Comparison of ENCODE assay signal across 7 cellular contexts in the genomic region with DNA sequence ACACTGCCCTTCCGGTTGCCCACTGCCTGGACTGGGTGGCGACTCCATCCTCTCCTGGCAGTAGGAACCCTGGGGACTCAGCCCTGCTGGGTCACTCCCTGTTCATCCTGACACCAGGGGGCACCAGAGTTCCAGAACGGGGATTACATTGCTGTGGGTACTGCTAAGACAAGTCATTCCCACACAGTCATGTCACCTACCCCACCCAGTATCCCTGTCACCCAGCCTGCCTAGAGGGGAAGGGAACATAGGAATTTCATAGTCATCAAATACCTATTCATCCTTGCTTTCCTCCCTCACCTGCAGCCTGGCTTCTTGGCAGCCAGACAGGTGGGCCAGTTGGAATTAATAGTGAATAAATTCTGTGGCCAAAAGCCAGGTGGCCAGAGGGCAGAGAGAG. TPM values are rescaled to one million over a fixed set of nuclear protein-coding genes. Genes with fewer than 3 reads are reported as not detected.
DNase-seq lines count a peak whose midpoint lies in the region; ATAC-seq, FAIRE-seq and TF ChIP-seq lines count a peak whose summit lies in the region.

No MANE protein-coding gene starts in this region.

- H3K9me2 ChIP-seq in hepatocyte (replicated peaks; ENCODE audit: insufficient read depth): no peaks in the 10 kb centered on the region

- H3K9me3 ChIP-seq in astrocyte (ENCODE audit: insufficient read depth, low read depth, low read length): no peaks in the 10 kb centered on the region
- no peaks in the 10 kb centered on the region for H3K9me3 ChIP-seq in hepatocyte (ENCODE audit: low read depth)

- H3K27ac ChIP-seq in astrocyte (ENCODE audit: low read depth, low read length): no peak overlapping the region
- no peak overlapping the region for H3K27ac ChIP-seq in hepatocyte

- H3K9me3 Mint-ChIP-seq in astrocyte (ENCODE audit: unreplicated experiment): no peaks in the 10 kb centered on the region

- H3K27me3 ChIP-seq in astrocyte (ENCODE audit: insufficient read depth, low read length) (no peaks in the 10 kb centered on the region), hepatocyte (no peaks in the 10 kb centered on the region)

- H3K79me2 ChIP-seq in astrocyte (ENCODE audit: insufficient read depth, low read length): no peaks in the 10 kb centered on the region
- no peaks in the 10 kb centered on the region for H3K79me2 ChIP-seq in hepatocyte

- FAIRE-seq in astrocyte (lab: Jason Lieb, UNC): peak; percentile 66

- H3K36me3 ChIP-seq in astrocyte (ENCODE audit: insufficient read depth, low read length): peaks cover 24% of the 10 kb centered on the region
- no peaks in the 10 kb centered on the region for H3K36me3 ChIP-seq in hepatocyte (replicated peaks; ENCODE audit: insufficient read depth, low read depth)

- no peak overlapping the region for H2AFZ ChIP-seq in astrocyte (ENCODE audit: low read depth, low read length)
- no peak overlapping the region for H2AFZ ChIP-seq in hepatocyte

- H4K20me1 ChIP-seq in astrocyte (ENCODE audit: insufficient read depth, low read length): peaks cover 4% of the 10 kb centered on the region
- H4K20me1 ChIP-seq in hepatocyte (ENCODE audit: insufficient read depth, poor library complexity, severe bottlenecking): no peaks in the 10 kb centered on the region

- H3K4me3 ChIP-seq in GM12865 (ENCODE audit: low read depth, low read length) (no peak overlapping the region), astrocyte (ENCODE audit: insufficient read depth, low read depth, low read length) (no peak overlapping the region), hepatocyte (no peak overlapping the region)

- 43% methylated on average over 3 of the region's 3 CpGs for WGBS in hepatocyte (ENCODE audit: low lambda C conversion rate, missing lambda C conversion rate)

- ATAC-seq in HG03565 (IDR thresholded peaks at IDR 0.05; ENCODE audit: unreplicated experiment): no peak

- no peak overlapping the region for H3K9ac ChIP-seq in astrocyte (ENCODE audit: low read length)

- DNase-seq in GM12865 (ENCODE audit: low read depth): peak; percentile 81
- DNase-seq in NCI-H1092 treated with DMSO at 0.1 percent for 48 hours (lab: John Stamatoyannopoulos, UW): peak; percentile 50
- DNase-seq in T1000 (lab: John Stamatoyannopoulos, UW): peak; percentile 83
- DNase-seq in astrocyte (ENCODE audit: low read depth): peak; percentile 60
- DNase-seq in hepatocyte (ENCODE audit: low spot score): peak; percentile 89
- DNase-seq in smooth muscle cell of the brain vasculature (ENCODE audit: low read depth, low spot score): peak; percentile 51

- H3K4me3 Mint-ChIP-seq in astrocyte (ENCODE audit: unreplicated experiment): no peak overlapping the region

- H3K27me3 Mint-ChIP-seq in astrocyte (ENCODE audit: low read depth, unreplicated experiment): no peaks in the 10 kb centered on the region

- peaks cover 7% of the 10 kb centered on the region for H3K4me1 Mint-ChIP-seq in astrocyte (ENCODE audit: low read depth, unreplicated experiment)

- no peak overlapping the region for H3K27ac Mint-ChIP-seq in astrocyte (ENCODE audit: unreplicated experiment)

- peak; percentile 79 for TF ChIP-seq CTCF in GM12865 (IDR thresholded peaks at IDR 0.05; ENCODE audit: insufficient read depth, low read depth, low read length, missing control alignments)
- TF ChIP-seq CTCF in astrocyte (IDR thresholded peaks at IDR 0.05; ENCODE audit: insufficient read depth, low read depth, low read length): peak; percentile 85
- peak; percentile 70 for TF ChIP-seq CTCF in hepatocyte (IDR thresholded peaks at IDR 0.05; ENCODE audit: poor library complexity)

- H3K4me1 ChIP-seq in astrocyte (ENCODE audit: insufficient read depth, low read length): peaks cover 15% of the 10 kb centered on the region
- no peaks in the 10 kb centered on the region for H3K4me1 ChIP-seq in hepatocyte (ENCODE audit: insufficient read depth)

- H3K36me3 Mint-ChIP-seq in astrocyte (ENCODE audit: low read depth, unreplicated experiment): peaks cover 33% of the 10 kb centered on the region

- H3K4me2 ChIP-seq in astrocyte (ENCODE audit: low read length) (no peak overlapping the region), hepatocyte (no peak overlapping the region)

RNA-seq across cellular contexts. Expression of a gene that starts 9.8 kb away (rescaled TPM):
- 5.5 and 14.5 TPM in 2 replicates for total RNA-seq in astrocyte
- total RNA-seq in hepatocyte: 2.5 and 3.4 TPM in 2 replicates
- 7.3 and 8.5 TPM in 2 replicates for polyA plus RNA-seq in hepatocyte

RNA-seq across cellular contexts. Expression of a gene that starts 26.7 kb away (rescaled TPM):
- 22.3 and 22.6 TPM in 2 replicates for total RNA-seq in astrocyte
- 14.9 and 21.7 TPM in 2 replicates for total RNA-seq in hepatocyte
- 22.5 and 22.6 TPM in 2 replicates for polyA plus RNA-seq in hepatocyte

RNA-seq across cellular contexts. Expression of a gene that starts 36.9 kb away (rescaled TPM):
- total RNA-seq in astrocyte: 24.5 and 25.5 TPM in 2 replicates
- total RNA-seq in hepatocyte: 12.6 and 15.8 TPM in 2 replicates
- 37.9 and 44.6 TPM in 2 replicates for polyA plus RNA-seq in hepatocyte

RNA-seq across cellular contexts. Expression of a gene that starts 47.1 kb away (rescaled TPM):
- 12.8 and 13.7 TPM in 2 replicates for total RNA-seq in astrocyte
- total RNA-seq in hepatocyte: 9.5 and 11.6 TPM in 2 replicates
- 15.8 and 18.4 TPM in 2 replicates for polyA plus RNA-seq in hepatocyte
